ENCODE assay signal across 20 cellular contexts in genomic region chr2:222242532-222242931, GRCh38. TPM values are rescaled to one million over a fixed set of nuclear protein-coding genes. Genes with fewer than 3 reads are reported as not detected.
A peak's percentile ranks its signal among the peaks of the same experiment; 100 is the strongest.
DNase-seq lines count a peak whose midpoint lies in the region; ATAC-seq lines count a peak whose summit lies in the region.
"Had no signal": no experiment of that assay in that cellular context is flagged by ENCODE, and none has a peak within 500 bp of the region (broad histone marks: within the 10 kb centered on the region; RNA-seq: fewer than 3 reads in every experiment).

No MANE protein-coding gene starts in this region.

- no peak overlapping the region for H3K4me3 Mint-ChIP-seq in activated CD4-positive, alpha-beta T cell treated with anti-CD3 and anti-CD28 coated beads for 36 hours
- H3K4me3 Mint-ChIP-seq in stimulated activated effector memory CD8-positive, alpha-beta T cell treated with anti-CD3 and anti-CD28 coated beads, Interleukin-12 subunit alpha, Interleukin-12 subunit beta, amount 100 ng/mL, for 72 hours = no peak overlapping the region
- H3K4me3 Mint-ChIP-seq in stimulated activated naive CD8-positive, alpha-beta T cell treated with anti-CD3 and anti-CD28 coated beads, Interleukin-15, amount 100 ng/mL, for 72 hours = no peak overlapping the region
- H3K4me3 Mint-ChIP-seq: activated CD4-positive, alpha-beta memory T cell treated with anti-CD3 and anti-CD28 coated beads, Interleukin-2, amount 10 ng/mL, durations not matched to agents 7 days and 5 days; activated T-helper 1 cell treated with anti-CD3 and anti-CD28 coated beads, Interleukin-12 subunit alpha, Interleukin-12 subunit beta, Interleukin-2, Interleukin-4 antibody, amounts not matched to agents 30 ng/mL and 10 ng/mL and 1 ng/mL, durations not matched to agents 14 hours and 24 hours and 36 hours; mesothelial cell of epicardium; stimulated activated memory B cell treated with anti-CD40 and anti-IgM and Interleukin-4, amounts not matched to agents 10 μg/mL and 1 μg/mL and 100 μg/mL, for 72 hours had no signal

- POLR2A ChIA-PET in activated CD4-positive, alpha-beta T cell treated with anti-CD3 and anti-CD28 coated beads for 36 hours (lab: Charles Lee) = no interaction called here

- intact Hi-C loops in activated CD4-positive, alpha-beta T cell treated with anti-CD3 and anti-CD28 coated beads for 36 hours (cut with DNase I, micrococcal nuclease) = no loop called here
- intact Hi-C loops in Right ventricle myocardium superior (cut with DNase I) = no loop called here

- no peaks in the 10 kb centered on the region for H3K9me3 Mint-ChIP-seq in activated CD4-positive, alpha-beta T cell treated with anti-CD3 and anti-CD28 coated beads for 36 hours (ENCODE audit: low read depth)
- H3K9me3 Mint-ChIP-seq in stimulated activated effector memory CD8-positive, alpha-beta T cell treated with anti-CD3 and anti-CD28 coated beads, Interleukin-12 subunit alpha, Interleukin-12 subunit beta, amount 100 ng/mL, for 72 hours = peaks cover 2% of the 10 kb centered on the region
- H3K9me3 Mint-ChIP-seq in stimulated activated naive CD8-positive, alpha-beta T cell treated with anti-CD3 and anti-CD28 coated beads, Interleukin-15, amount 100 ng/mL, for 72 hours = peaks cover 0 to 4% of the 10 kb centered on the region in 2 donors
- H3K9me3 Mint-ChIP-seq: activated CD4-positive, alpha-beta memory T cell treated with anti-CD3 and anti-CD28 coated beads, Interleukin-2, amount 10 ng/mL, durations not matched to agents 7 days and 5 days; activated T-helper 1 cell treated with anti-CD3 and anti-CD28 coated beads, Interleukin-12 subunit alpha, Interleukin-12 subunit beta, Interleukin-2, Interleukin-4 antibody, amounts not matched to agents 30 ng/mL and 10 ng/mL and 1 ng/mL, durations not matched to agents 14 hours and 24 hours and 36 hours; mesothelial cell of epicardium; stimulated activated memory B cell treated with anti-CD40 and anti-IgM and Interleukin-4, amounts not matched to agents 10 μg/mL and 1 μg/mL and 100 μg/mL, for 72 hours had no signal

- peaks cover 35% of the 10 kb centered on the region for H3K27me3 Mint-ChIP-seq in activated CD4-positive, alpha-beta T cell treated with anti-CD3 and anti-CD28 coated beads for 36 hours
- H3K27me3 Mint-ChIP-seq in stimulated activated naive CD8-positive, alpha-beta T cell treated with anti-CD3 and anti-CD28 coated beads, Interleukin-15, amount 100 ng/mL, for 72 hours = peaks cover 56% of the 10 kb centered on the region

- no peaks in the 10 kb centered on the region for H3K36me3 Mint-ChIP-seq in activated CD4-positive, alpha-beta T cell treated with anti-CD3 and anti-CD28 coated beads for 36 hours (ENCODE audit: low read depth)
- H3K36me3 Mint-ChIP-seq in stimulated activated effector memory CD8-positive, alpha-beta T cell treated with anti-CD3 and anti-CD28 coated beads, Interleukin-12 subunit alpha, Interleukin-12 subunit beta, amount 100 ng/mL, for 72 hours = no peaks in the 10 kb centered on the region
- H3K36me3 Mint-ChIP-seq: mesothelial cell of epicardium; stimulated activated memory B cell treated with anti-CD40 and anti-IgM and Interleukin-4, amounts not matched to agents 10 μg/mL and 1 μg/mL and 100 μg/mL, for 72 hours had no signal

- DNase-seq in activated CD4-positive, alpha-beta T cell treated with anti-CD3 and anti-CD28 coated beads for 36 hours = no peak
- no peak for DNase-seq in activated CD4-positive, alpha-beta T cell treated with anti-CD3 and anti-CD28 coated beads for 4 hours
- DNase-seq in stimulated activated effector memory CD8-positive, alpha-beta T cell treated with anti-CD3 and anti-CD28 coated beads, Interleukin-12 subunit alpha, Interleukin-12 subunit beta, amount 100 ng/mL, for 72 hours (ENCODE audit: low spot score in 2 of 2) = no peak
- DNase-seq in Right ventricle myocardium superior = no peak
- DNase-seq in stimulated activated CD4-positive, alpha-beta T cell treated with anti-CD3 and anti-CD28 coated beads, Interleukin-12 subunit alpha, Interleukin-12 subunit beta, amount 100 ng/mL, for 4 hours = no peak
- DNase-seq in stimulated activated naive CD8-positive, alpha-beta T cell treated with anti-CD3 and anti-CD28 coated beads, Interleukin-15, amount 100 ng/mL, for 72 hours = no peak
- DNase-seq: activated CD4-positive, alpha-beta memory T cell treated with anti-CD3 and anti-CD28 coated beads, Interleukin-2, amount 10 ng/mL, durations not matched to agents 7 days and 5 days; left colon; NCI-H146; NCI-H226; T-helper 1 cell; transverse colon had no signal

- CTCF ChIA-PET in activated CD4-positive, alpha-beta T cell treated with anti-CD3 and anti-CD28 coated beads for 36 hours (lab: Charles Lee) = interaction anchor here (0.5 to 0.6 kb wide), 2 partner anchors 24 to 33 kb away, joined by 3 read pairs; no protein-coding TSS in a partner anchor

- no peak overlapping the region for H3K27ac Mint-ChIP-seq in activated CD4-positive, alpha-beta T cell treated with anti-CD3 and anti-CD28 coated beads for 36 hours
- no peak overlapping the region for H3K27ac Mint-ChIP-seq in stimulated activated effector memory CD8-positive, alpha-beta T cell treated with anti-CD3 and anti-CD28 coated beads, Interleukin-12 subunit alpha, Interleukin-12 subunit beta, amount 100 ng/mL, for 72 hours
- H3K27ac Mint-ChIP-seq in stimulated activated naive CD8-positive, alpha-beta T cell treated with anti-CD3 and anti-CD28 coated beads, Interleukin-15, amount 100 ng/mL, for 72 hours = no peak overlapping the region
- H3K27ac Mint-ChIP-seq: activated CD4-positive, alpha-beta memory T cell treated with anti-CD3 and anti-CD28 coated beads, Interleukin-2, amount 10 ng/mL, durations not matched to agents 7 days and 5 days; activated T-helper 1 cell treated with anti-CD3 and anti-CD28 coated beads, Interleukin-12 subunit alpha, Interleukin-12 subunit beta, Interleukin-2, Interleukin-4 antibody, amounts not matched to agents 30 ng/mL and 10 ng/mL and 1 ng/mL, durations not matched to agents 14 hours and 24 hours and 36 hours; mesothelial cell of epicardium; stimulated activated memory B cell treated with anti-CD40 and anti-IgM and Interleukin-4, amounts not matched to agents 10 μg/mL and 1 μg/mL and 100 μg/mL, for 72 hours had no signal

- ATAC-seq in activated CD4-positive, alpha-beta T cell treated with anti-CD3 and anti-CD28 coated beads for 36 hours = peak; percentile 71
- peak; percentile 71 for ATAC-seq in GM21526 (IDR thresholded peaks at IDR 0.05; ENCODE audit: low FRiP score, unreplicated experiment)
- ATAC-seq in HG03139 (IDR thresholded peaks at IDR 0.05; ENCODE audit: unreplicated experiment) = peak; percentile 77
- peak; percentile 37 for ATAC-seq in stimulated activated effector memory CD8-positive, alpha-beta T cell treated with anti-CD3 and anti-CD28 coated beads, Interleukin-12 subunit alpha, Interleukin-12 subunit beta, amount 100 ng/mL, for 72 hours
- ATAC-seq in Right ventricle myocardium superior (ENCODE audit: poor library complexity) = no peak
- no peak for ATAC-seq in stimulated activated naive CD8-positive, alpha-beta T cell treated with anti-CD3 and anti-CD28 coated beads, Interleukin-15, amount 100 ng/mL, for 72 hours
- ATAC-seq: left colon; stimulated activated memory B cell treated with anti-CD40 and anti-IgM and Interleukin-4, amounts not matched to agents 10 μg/mL and 1 μg/mL and 100 μg/mL, for 72 hours had no signal

- no peaks in the 10 kb centered on the region for H3K4me1 Mint-ChIP-seq in activated CD4-positive, alpha-beta T cell treated with anti-CD3 and anti-CD28 coated beads for 36 hours
- no peaks in the 10 kb centered on the region for H3K4me1 Mint-ChIP-seq in stimulated activated effector memory CD8-positive, alpha-beta T cell treated with anti-CD3 and anti-CD28 coated beads, Interleukin-12 subunit alpha, Interleukin-12 subunit beta, amount 100 ng/mL, for 72 hours
- H3K4me1 Mint-ChIP-seq in stimulated activated naive CD8-positive, alpha-beta T cell treated with anti-CD3 and anti-CD28 coated beads, Interleukin-15, amount 100 ng/mL, for 72 hours = no peaks in the 10 kb centered on the region
- H3K4me1 Mint-ChIP-seq: activated CD4-positive, alpha-beta memory T cell treated with anti-CD3 and anti-CD28 coated beads, Interleukin-2, amount 10 ng/mL, durations not matched to agents 7 days and 5 days; stimulated activated memory B cell treated with anti-CD40 and anti-IgM and Interleukin-4, amounts not matched to agents 10 μg/mL and 1 μg/mL and 100 μg/mL, for 72 hours had no signal

RNA-seq across cellular contexts. Expression of gene PAX3, which starts 56.3 kb away (rescaled TPM):
- total RNA-seq in activated CD4-positive, alpha-beta T cell treated with anti-CD3 and anti-CD28 coated beads for 36 hours = not detected
- not detected for total RNA-seq in Right ventricle myocardium superior
- total RNA-seq: A172; activated CD4-positive, alpha-beta memory T cell treated with anti-CD3 and anti-CD28 coated beads, Interleukin-2, amount 10 ng/mL, durations not matched to agents 7 days and 5 days; activated T-helper 1 cell treated with anti-CD3 and anti-CD28 coated beads, Interleukin-12 subunit alpha, Interleukin-12 subunit beta, Interleukin-2, Interleukin-4 antibody, amounts not matched to agents 30 ng/mL and 10 ng/mL and 1 ng/mL, durations not matched to agents 14 hours and 24 hours and 36 hours; dermis microvascular lymphatic vessel endothelial cell; G401; left colon; transverse colon had no signal

Comparison
In these comparisons a context has a peak if more than half of its experiments do, and no peak if none do; other contexts are left out.
1. ATAC-seq: peak in activated CD4-positive, alpha-beta T cell treated with anti-CD3 and anti-CD28 coated beads for 36 hours (single experiment), GM21526 (single experiment), HG03139 (single experiment) and stimulated activated effector memory CD8-positive, alpha-beta T cell treated with anti-CD3 and anti-CD28 coated beads, Interleukin-12 subunit alpha, Interleukin-12 subunit beta, amount 100 ng/mL, for 72 hours (single experiment); none in Right ventricle myocardium superior (single experiment) and stimulated activated naive CD8-positive, alpha-beta T cell treated with anti-CD3 and anti-CD28 coated beads, Interleukin-15, amount 100 ng/mL, for 72 hours (single experiment).